ENCODE assay signal across 16 cellular contexts in genomic region chr17:51734976-51735375, GRCh38.
"Had no signal": no experiment of that assay in that cellular context is flagged by ENCODE, and none has a peak within 500 bp of the region (broad histone marks: within the 10 kb centered on the region; RNA-seq: fewer than 3 reads in every experiment).

No MANE protein-coding gene starts in this region.

- H3K4me3 ChIP-seq: left ventricle myocardium inferior, lung, ovary, right atrium auricular region, skin epidermis, stomach, testis, thyroid gland, transverse colon, upper lobe of left lung, vagina had no signal

- H3K36me3 ChIP-seq: left ventricle myocardium inferior, ovary, right atrium auricular region, stomach, thyroid gland, transverse colon, upper lobe of left lung, vagina had no signal

- H3K27me3 ChIP-seq: ovary, right atrium auricular region, testis, thyroid gland, transverse colon, upper lobe of left lung, vagina had no signal

- DNase-seq: left ventricle myocardium inferior; naive B cell; natural killer cell; stimulated activated naive B cell treated with anti-CD40 and anti-IgM and Interleukin-4, amounts not matched to agents 10 μg/mL and 1 μg/mL and 100 μg/mL, for 72 hours; stomach; transverse colon; upper lobe of left lung had no signal

- H3K27ac ChIP-seq: left ventricle myocardium inferior, ovary, right atrium auricular region, skin epidermis, stomach, testis, thyroid gland, transverse colon, upper lobe of left lung, vagina had no signal

- ATAC-seq: natural killer cell; sciatic nerve; stimulated activated naive CD8-positive, alpha-beta T cell treated with anti-CD3 and anti-CD28 coated beads, Interleukin-15, Interleukin-2, amounts not matched to agents 100 U/mL and 50 U/mL, for 24 hours had no signal

- H3K4me1 ChIP-seq: left ventricle myocardium inferior, right atrium auricular region, stomach, testis, thyroid gland, upper lobe of left lung, vagina had no signal

- H3K9me3 ChIP-seq: ovary, right atrium auricular region, stomach, testis, thyroid gland, transverse colon, upper lobe of left lung, vagina had no signal
